8 cellular contexts compared by ENCODE assay signal in the genomic region with DNA sequence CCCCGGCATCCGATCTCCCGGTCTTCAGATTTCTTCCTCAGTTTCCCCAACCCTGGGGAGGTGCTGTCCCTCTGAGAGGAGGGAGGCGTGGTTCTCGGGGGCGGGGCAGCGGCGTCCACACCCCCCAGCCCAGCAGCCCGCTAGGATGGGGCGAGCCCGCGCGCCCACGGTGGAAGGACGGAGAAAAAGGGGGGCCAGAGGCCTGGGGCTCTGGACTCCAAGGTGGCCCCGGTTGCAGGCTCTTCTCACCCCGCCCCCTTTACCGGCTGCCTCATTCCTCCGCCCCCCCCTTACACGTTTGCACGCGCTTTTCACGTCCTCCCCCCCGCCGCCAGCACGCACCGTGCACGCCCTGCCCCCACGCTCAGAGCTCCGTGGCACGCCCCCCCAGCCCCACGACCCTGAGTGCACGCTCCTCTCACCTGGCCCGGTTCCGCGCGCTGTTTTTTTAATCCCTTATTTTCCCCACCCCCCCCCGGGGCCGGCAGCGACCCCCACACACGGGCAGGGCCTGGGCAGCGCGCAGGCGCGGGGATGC. TPM values are rescaled to one million over a fixed set of nuclear protein-coding genes. Genes with fewer than 3 reads are reported as not detected.
A peak's percentile ranks its signal among the peaks of the same experiment; 100 is the strongest.
DNase-seq lines count a peak whose midpoint lies in the region; ATAC-seq, FAIRE-seq and TF ChIP-seq lines count a peak whose summit lies in the region.

No MANE protein-coding gene starts in this region.

- CTCF ChIA-PET in K562 (lab: Yijun Ruan, JAX; ENCODE audit: low intra/inter-chr PET ratio): no interaction called here

- H3K79me2 ChIP-seq in K562 (ENCODE audit: control insufficient read depth, insufficient read depth, low read length): peaks cover 44% of the 10 kb centered on the region

- H3K9me3 ChIP-seq in K562 (replicated peaks; ENCODE audit: control insufficient read depth, insufficient read depth, low read depth, low read length): no peaks in the 10 kb centered on the region
- no peaks in the 10 kb centered on the region for H3K9me3 ChIP-seq in iPS-18c (ENCODE audit: control insufficient read depth, insufficient read depth, low read length)
- no peaks in the 10 kb centered on the region for H3K9me3 ChIP-seq in skeletal muscle tissue (ENCODE audit: control insufficient read depth in 3 of 3, low read length in 3 of 3)

- H3K9me1 ChIP-seq in K562 (ENCODE audit: control insufficient read depth, insufficient read depth, low read length): no peaks in the 10 kb centered on the region

- H3K4me3 ChIP-seq in K562 (peak overlapping the region; percentile 75), iPS-18c (ENCODE audit: insufficient read depth, low read depth, low read length) (peak overlapping the region; percentile 64), skeletal muscle tissue (ENCODE audit: low read length in 3 of 3) (peak overlapping the region; percentile 23 to 91 (median 73))

- no peak for TF ChIP-seq EP300 in K562 (IDR thresholded peaks at IDR 0.05; ENCODE audit: low read length)

- no peak for TF ChIP-seq RAD21 in K562 (CRISPR knock-in tag; conservative IDR thresholded peaks at IDR 0.05 in 1 of 2, IDR thresholded peaks at IDR 0.05 in 1 of 2)

- TF ChIP-seq CTCF in CD14-positive monocyte (IDR thresholded peaks at IDR 0.05): no peak
- TF ChIP-seq CTCF in K562 (IDR thresholded peaks at IDR 0.05 in 2 of 3, conservative IDR thresholded peaks at IDR 0.05 in 1 of 3; ENCODE audit: insufficient read depth in 2 of 3, low read depth in 1 of 3, low read length in 3 of 3): no peak

- H2AFZ ChIP-seq in K562 (ENCODE audit: low read depth, low read length): peak overlapping the region; percentile 41; the same call in 1 of the 2 replicates

- H3K36me3 Mint-ChIP-seq in CD14-positive monocyte: peaks cover 0 to 1% of the 10 kb centered on the region in 2 donors

- peak overlapping the region; percentile 93 for H3K4me2 ChIP-seq in K562 (ENCODE audit: insufficient read depth, low read length)

- POLR2A ChIA-PET in K562 (lab: Yijun Ruan, JAX): interaction anchor here (1.2 to 1.5 kb wide), 2 partner anchors 10 to 39 kb away, joined by 3 to 4 read pairs; partner anchors contain the start of gene NEU1

- in situ Hi-C loops in K562 (cut with MboI): no loop called here

- H3K4me3 Mint-ChIP-seq in CD14-positive monocyte: peak overlapping the region; percentile 63 to 84

- intact Hi-C loops in CD14-positive monocyte (cut with micrococcal nuclease) (no loop called here), K562 (cut with micrococcal nuclease) (loop anchor here (1.0 to 10.0 kb wide), 4 partner anchors 46 to 293 kb away; partner anchors contain the start of genes CFB, GPSM3 and PBX2)

- DNase-seq in CD14-positive monocyte (ENCODE audit: low spot score) (no peak), T-helper 1 cell (peak; percentile 40 to 62 (median 56)), K562 (ENCODE audit: extremely low read depth in 1 of 4, low spot score in 3 of 4) (peak; percentile 85 to 93 (median 87)), KG1 (lab: John Stamatoyannopoulos, UW) (no peak)

- H3K4me1 Mint-ChIP-seq in CD14-positive monocyte: peaks cover 42% of the 10 kb centered on the region

- TSS peak; percentile 65 for BruUV-seq in K562 (replicated peaks; lab: Mats Ljungman, UMichigan)

- peaks cover 35 to 39% of the 10 kb centered on the region in 2 experiments; a peak in 4 of 5 replicates for H3K4me1 ChIP-seq in K562 (replicated peaks in 1 of 2; ENCODE audit: control insufficient read depth in 2 of 2, insufficient read depth in 2 of 2, low read length in 2 of 2)
- peaks cover 22 to 31% (median 28%) of the 10 kb centered on the region in 3 donors for H3K4me1 ChIP-seq in skeletal muscle tissue (ENCODE audit: control insufficient read depth in 3 of 3, insufficient read depth in 3 of 3, low read length in 3 of 3)

- peak; percentile 41 for TF ChIP-seq POLR2A in K562 (conservative IDR thresholded peaks at IDR 0.05)

- peaks cover 3% of the 10 kb centered on the region; the same call in 1 of the 2 replicates for H4K20me1 ChIP-seq in K562 (replicated peaks; ENCODE audit: control insufficient read depth, insufficient read depth, low read length)

- under 1% methylated on average over 21 of the region's 45 CpGs for WGBS in K562 (ENCODE audit: insufficient coverage, low coverage, missing lambda C conversion rate)

- H3K36me3 ChIP-seq in K562 (ENCODE audit: control insufficient read depth, insufficient read depth, low read length) (peaks cover 12% of the 10 kb centered on the region; the same call in 1 of the 3 replicates), skeletal muscle tissue (ENCODE audit: control insufficient read depth in 3 of 3, insufficient read depth in 3 of 3, low read length in 3 of 3) (peaks cover 0 to 2% (median 0%) of the 10 kb centered on the region in 3 donors)

- no peaks in the 10 kb centered on the region for H3K27me3 ChIP-seq in K562 (ENCODE audit: control insufficient read depth in 2 of 2, insufficient read depth in 2 of 2, low read length in 2 of 2)
- peaks cover 0 to 5% (median 0%) of the 10 kb centered on the region in 3 donors for H3K27me3 ChIP-seq in skeletal muscle tissue (ENCODE audit: control insufficient read depth in 3 of 3, insufficient read depth in 3 of 3, low read length in 3 of 3)

- H3K9me3 Mint-ChIP-seq in CD14-positive monocyte: peaks cover 0 to 2% (median 0%) of the 10 kb centered on the region in 7 donors

- peaks cover 4 to 26% (median 15%) of the 10 kb centered on the region in 3 donors for H3K27me3 Mint-ChIP-seq in CD14-positive monocyte (ENCODE audit: low read depth in 3 of 3)

- H3K27ac ChIP-seq in K562 (ENCODE audit: extremely low read depth, low read depth, low read length): peak overlapping the region; percentile 84; the same call in 2 of the 3 replicates
- peak overlapping the region; percentile 83 for H3K27ac ChIP-seq in skeletal muscle tissue (ENCODE audit: low read depth, low read length)

- H3K9ac ChIP-seq in K562 (ENCODE audit: insufficient read depth in 1 of 2, low read depth in 2 of 2, low read length in 2 of 2) (peak overlapping the region; percentile 72 to 90), skeletal muscle tissue (ENCODE audit: low read depth in 1 of 3, low read length in 3 of 3) (peak overlapping the region; percentile 20 to 84 (median 38))

- ATAC-seq in HG02678 (IDR thresholded peaks at IDR 0.05; ENCODE audit: unreplicated experiment) (peak; percentile 9), K562 (peak; percentile 46), HG03432 (IDR thresholded peaks at IDR 0.05; ENCODE audit: unreplicated experiment) (no peak)

- FAIRE-seq in K562 (lab: Jason Lieb, UNC): no peak

- peak overlapping the region in 1 of 7 donors; percentile 18 for H3K27ac Mint-ChIP-seq in CD14-positive monocyte

RNA-seq across cellular contexts. Expression of gene ZBTB12, which starts 0.4 kb away (rescaled TPM):
- polyA plus RNA-seq in CD14-positive monocyte: not detected
- 2.2 and 5.9 TPM in 2 replicates for total RNA-seq in K562 (2011; cell fraction: chromatin; rRNA removed; ENCODE audit: low replicate concordance)
- 6.8 and 7.0 TPM in 2 replicates for total RNA-seq in K562 (2011; cell fraction: nucleolus; rRNA removed)
- total RNA-seq in K562 (2011; cell fraction: nucleoplasm; rRNA removed): 2.7 and 2.9 TPM in 2 replicates
- 4.6 and 9.6 TPM in 2 replicates for total RNA-seq in K562 (2014; rRNA removed)
- total RNA-seq in K562 (2014; rRNA removed; fragmentation: Illumina TruSeq; extraction: Trizol): 1.4 and 1.9 TPM in 2 replicates
- 6.3 and 7.0 TPM in 2 replicates for total RNA-seq in K562 (2015; rRNA removed; fragmentation: Illumina TruSeq; extraction: Trizol)
- 9.9 and 12.4 TPM in 2 replicates for total RNA-seq in K562 (2021)
- polyA plus RNA-seq in K562 (2011; rRNA removed): 2.6 and 4.1 TPM in 2 replicates
- polyA plus RNA-seq in K562 (2011; cell fraction: cytosol; rRNA removed): 4.1 and 8.1 TPM in 2 replicates
- 3.8 and 4.9 TPM in 2 replicates for polyA plus RNA-seq in K562 (2011; cell fraction: nucleus; rRNA removed)
- polyA plus RNA-seq in K562 (2012): 15.0 and 15.4 TPM in 2 replicates
- 7.0 and 12.4 TPM in 2 replicates for polyA plus RNA-seq in K562 (2014; fragmentation: Illumina TruSeq; extraction: Trizol)
- polyA plus RNA-seq in K562 (2014; fragmentation: Nextera tagmentation; extraction: Ambion mirVana): under 1 TPM in 1 of 2 experiments, not detected in 1; 0.03 TPM
- 9.1 and 10.4 TPM in 2 replicates for polyA plus RNA-seq in K562 (2014; rRNA removed)
- 2.7 and 3.1 TPM in 2 replicates for polyA minus RNA-seq in K562 (2011; rRNA and poly(A)+ RNA removed)
- polyA minus RNA-seq in K562 (2011; cell fraction: cytosol; rRNA and poly(A)+ RNA removed): 6.1 and 6.5 TPM in 2 replicates
- 5.0 and 8.6 TPM in 2 replicates for polyA minus RNA-seq in K562 (2011; cell fraction: nucleus; rRNA and poly(A)+ RNA removed)
- 6.3 TPM for total RNA-seq in skeletal muscle tissue

RNA-seq across cellular contexts. Expression of gene EHMT2, which starts 4.0 kb away (rescaled TPM):
- 10 to 100 TPM in 1 of 2 donors, 1 to 10 TPM in 1; 9.9 to 16.0 TPM for polyA plus RNA-seq in CD14-positive monocyte
- total RNA-seq in K562 (2011; cell fraction: chromatin; rRNA removed; ENCODE audit: low replicate concordance): 69.0 and 119 TPM in 2 replicates
- total RNA-seq in K562 (2011; cell fraction: nucleolus; rRNA removed): 74.9 and 75.4 TPM in 2 replicates
- total RNA-seq in K562 (2011; cell fraction: nucleoplasm; rRNA removed): 62.5 and 71.7 TPM in 2 replicates
- total RNA-seq in K562 (2014; rRNA removed): 42.0 and 61.8 TPM in 2 replicates
- 16.5 and 24.5 TPM in 2 replicates for total RNA-seq in K562 (2014; rRNA removed; fragmentation: Illumina TruSeq; extraction: Trizol)
- total RNA-seq in K562 (2015; rRNA removed; fragmentation: Illumina TruSeq; extraction: Trizol): 38.5 and 42.9 TPM in 2 replicates
- total RNA-seq in K562 (2021): 61.7 and 63.8 TPM in 2 replicates
- 29.1 and 49.4 TPM in 2 replicates for polyA plus RNA-seq in K562 (2011; rRNA removed)
- 39.1 and 46.6 TPM in 2 replicates for polyA plus RNA-seq in K562 (2011; cell fraction: cytosol; rRNA removed)
- 121 and 148 TPM in 2 replicates for polyA plus RNA-seq in K562 (2011; cell fraction: nucleus; rRNA removed)
- polyA plus RNA-seq in K562 (2012): 70.5 and 80.9 TPM in 2 replicates
- 56.5 and 61.4 TPM in 2 replicates for polyA plus RNA-seq in K562 (2014; fragmentation: Illumina TruSeq; extraction: Trizol)
- 1 to 10 TPM; 2.1 to 4.1 TPM for polyA plus RNA-seq in K562 (2014; fragmentation: Nextera tagmentation; extraction: Ambion mirVana)
- 41.2 and 44.9 TPM in 2 replicates for polyA plus RNA-seq in K562 (2014; rRNA removed)
- 31.6 and 42.3 TPM in 2 replicates for polyA minus RNA-seq in K562 (2011; rRNA and poly(A)+ RNA removed)
- 38.8 and 54.2 TPM in 2 replicates for polyA minus RNA-seq in K562 (2011; cell fraction: cytosol; rRNA and poly(A)+ RNA removed)
- polyA minus RNA-seq in K562 (2011; cell fraction: nucleus; rRNA and poly(A)+ RNA removed): 16.0 and 25.3 TPM in 2 replicates
- 24.0 TPM for total RNA-seq in skeletal muscle tissue

RNA-seq across cellular contexts. Expression of gene SLC44A4, which starts 22.7 kb away (rescaled TPM):
- polyA plus RNA-seq in CD14-positive monocyte (under 1 TPM in 1 of 2 donors, not detected in 1; 0.09 TPM), K562 (2011; rRNA removed) (11.2 and 13.0 TPM in 2 replicates), K562 (2014; fragmentation: Illumina TruSeq; extraction: Trizol) (12.1 and 13.0 TPM in 2 replicates), K562 (2014; fragmentation: Nextera tagmentation; extraction: Ambion mirVana) (10 to 100 TPM in 1 of 2 experiments, 1 to 10 TPM in 1; 9.0 to 12.8 TPM), K562 (2014; rRNA removed) (13.6 TPM in 2 replicates)
- 13.6 and 22.5 TPM in 2 replicates for total RNA-seq in K562 (2011; cell fraction: chromatin; rRNA removed; ENCODE audit: low replicate concordance)
- total RNA-seq in K562 (2011; cell fraction: nucleolus; rRNA removed): 16.0 and 16.6 TPM in 2 replicates
- 10.0 and 15.2 TPM in 2 replicates for total RNA-seq in K562 (2011; cell fraction: nucleoplasm; rRNA removed)
- total RNA-seq in K562 (2014; rRNA removed) (7.9 and 9.8 TPM in 2 replicates), K562 (2014; rRNA removed; fragmentation: Illumina TruSeq; extraction: Trizol) (7.3 and 10.3 TPM in 2 replicates), K562 (2015; rRNA removed; fragmentation: Illumina TruSeq; extraction: Trizol) (9.2 and 11.2 TPM in 2 replicates), K562 (2021) (13.6 and 18.6 TPM in 2 replicates), skeletal muscle tissue (0.52 TPM)
- 9.9 and 10.0 TPM in 2 replicates for polyA plus RNA-seq in K562 (2011; cell fraction: cytosol; rRNA removed)
- 15.2 and 17.2 TPM in 2 replicates for polyA plus RNA-seq in K562 (2011; cell fraction: nucleus; rRNA removed)
- polyA plus RNA-seq in K562 (2012): 10.3 and 17.3 TPM in 2 replicates
- 2.9 and 3.4 TPM in 2 replicates for polyA minus RNA-seq in K562 (2011; rRNA and poly(A)+ RNA removed)
- polyA minus RNA-seq in K562 (2011; cell fraction: cytosol; rRNA and poly(A)+ RNA removed): 1.4 and 4.3 TPM in 2 replicates
- polyA minus RNA-seq in K562 (2011; cell fraction: nucleus; rRNA and poly(A)+ RNA removed): 4.2 and 5.8 TPM in 2 replicates

RNA-seq across cellular contexts. Expression of gene C2, which starts 26.0 kb away (rescaled TPM):
- 1 to 10 TPM; 5.4 to 6.5 TPM for polyA plus RNA-seq in CD14-positive monocyte
- total RNA-seq in K562 (2011; cell fraction: chromatin; rRNA removed; ENCODE audit: low replicate concordance): 0.81 and 1.5 TPM in 2 replicates
- total RNA-seq in K562 (2011; cell fraction: nucleolus; rRNA removed): 0.66 and 1.5 TPM in 2 replicates
- 0.66 and 0.84 TPM in 2 replicates for total RNA-seq in K562 (2011; cell fraction: nucleoplasm; rRNA removed)
- total RNA-seq in K562 (2014; rRNA removed): 0.05 and 0.20 TPM in 2 replicates
- 0.40 TPM in 1 of 2 replicates, not detected in the other for total RNA-seq in K562 (2014; rRNA removed; fragmentation: Illumina TruSeq; extraction: Trizol)
- total RNA-seq in K562 (2015; rRNA removed; fragmentation: Illumina TruSeq; extraction: Trizol): 0.58 and 0.72 TPM in 2 replicates
- total RNA-seq in K562 (2021): 1.1 and 1.2 TPM in 2 replicates
- 0.38 and 0.47 TPM in 2 replicates for polyA plus RNA-seq in K562 (2011; rRNA removed)
- 0.34 and 0.53 TPM in 2 replicates for polyA plus RNA-seq in K562 (2011; cell fraction: cytosol; rRNA removed)
- polyA plus RNA-seq in K562 (2011; cell fraction: nucleus; rRNA removed): 0.46 and 0.76 TPM in 2 replicates
- polyA plus RNA-seq in K562 (2012): 0.44 and 4.6 TPM in 2 replicates
- polyA plus RNA-seq in K562 (2014; fragmentation: Illumina TruSeq; extraction: Trizol): 0.36 and 0.40 TPM in 2 replicates
- under 1 TPM in 1 of 2 experiments, not detected in 1; 0.27 TPM for polyA plus RNA-seq in K562 (2014; fragmentation: Nextera tagmentation; extraction: Ambion mirVana)
- polyA plus RNA-seq in K562 (2014; rRNA removed): 0.11 and 0.28 TPM in 2 replicates
- polyA minus RNA-seq in K562 (2011; rRNA and poly(A)+ RNA removed): 0.14 and 0.15 TPM in 2 replicates
- 1.2 TPM in 1 of 2 replicates, not detected in the other for polyA minus RNA-seq in K562 (2011; cell fraction: cytosol; rRNA and poly(A)+ RNA removed)
- 0.13 and 0.44 TPM in 2 replicates for polyA minus RNA-seq in K562 (2011; cell fraction: nucleus; rRNA and poly(A)+ RNA removed)
- total RNA-seq in skeletal muscle tissue: 8.4 TPM

RNA-seq across cellular contexts. Expression of gene NEU1, which starts 38.9 kb away (rescaled TPM):
- polyA plus RNA-seq in CD14-positive monocyte (10 to 100 TPM; 81.8 to 89.5 TPM), K562 (2011; rRNA removed) (67.8 and 79.4 TPM in 2 replicates), K562 (2014; fragmentation: Illumina TruSeq; extraction: Trizol) (53.4 and 60.3 TPM in 2 replicates), K562 (2014; fragmentation: Nextera tagmentation; extraction: Ambion mirVana) (10 to 100 TPM; 14.8 to 20.6 TPM), K562 (2014; rRNA removed) (51.5 and 51.9 TPM in 2 replicates)
- total RNA-seq in K562 (2011; cell fraction: chromatin; rRNA removed; ENCODE audit: low replicate concordance): 67.7 and 179 TPM in 2 replicates
- total RNA-seq in K562 (2011; cell fraction: nucleolus; rRNA removed): 199 and 231 TPM in 2 replicates
- total RNA-seq in K562 (2011; cell fraction: nucleoplasm; rRNA removed): 148 and 162 TPM in 2 replicates
- total RNA-seq in K562 (2014; rRNA removed) (50.3 and 54.0 TPM in 2 replicates), K562 (2014; rRNA removed; fragmentation: Illumina TruSeq; extraction: Trizol) (30.9 and 33.6 TPM in 2 replicates), K562 (2015; rRNA removed; fragmentation: Illumina TruSeq; extraction: Trizol) (63.9 and 64.3 TPM in 2 replicates), K562 (2021) (44.8 and 51.0 TPM in 2 replicates), skeletal muscle tissue (23.0 TPM)
- 96.7 and 120 TPM in 2 replicates for polyA plus RNA-seq in K562 (2011; cell fraction: cytosol; rRNA removed)
- 72.0 and 94.4 TPM in 2 replicates for polyA plus RNA-seq in K562 (2011; cell fraction: nucleus; rRNA removed)
- 72.5 and 193 TPM in 2 replicates for polyA plus RNA-seq in K562 (2012)
- polyA minus RNA-seq in K562 (2011; rRNA and poly(A)+ RNA removed): 39.7 and 44.9 TPM in 2 replicates
- 32.9 and 34.4 TPM in 2 replicates for polyA minus RNA-seq in K562 (2011; cell fraction: cytosol; rRNA and poly(A)+ RNA removed)
- 21.7 and 26.9 TPM in 2 replicates for polyA minus RNA-seq in K562 (2011; cell fraction: nucleus; rRNA and poly(A)+ RNA removed)

Comparison
In these comparisons a context has a peak if more than half of its experiments do, and no peak if none do; other contexts are left out.
1. DNase-seq: peak in T-helper 1 cell (5 of 5) and K562 (4 of 4); none in CD14-positive monocyte (single experiment) and KG1 (single experiment).
2. Peak in every context shown above with its lines, with median percentiles within 50 percentile points of each other: H3K4me3 ChIP-seq.